In the genomic region with DNA sequence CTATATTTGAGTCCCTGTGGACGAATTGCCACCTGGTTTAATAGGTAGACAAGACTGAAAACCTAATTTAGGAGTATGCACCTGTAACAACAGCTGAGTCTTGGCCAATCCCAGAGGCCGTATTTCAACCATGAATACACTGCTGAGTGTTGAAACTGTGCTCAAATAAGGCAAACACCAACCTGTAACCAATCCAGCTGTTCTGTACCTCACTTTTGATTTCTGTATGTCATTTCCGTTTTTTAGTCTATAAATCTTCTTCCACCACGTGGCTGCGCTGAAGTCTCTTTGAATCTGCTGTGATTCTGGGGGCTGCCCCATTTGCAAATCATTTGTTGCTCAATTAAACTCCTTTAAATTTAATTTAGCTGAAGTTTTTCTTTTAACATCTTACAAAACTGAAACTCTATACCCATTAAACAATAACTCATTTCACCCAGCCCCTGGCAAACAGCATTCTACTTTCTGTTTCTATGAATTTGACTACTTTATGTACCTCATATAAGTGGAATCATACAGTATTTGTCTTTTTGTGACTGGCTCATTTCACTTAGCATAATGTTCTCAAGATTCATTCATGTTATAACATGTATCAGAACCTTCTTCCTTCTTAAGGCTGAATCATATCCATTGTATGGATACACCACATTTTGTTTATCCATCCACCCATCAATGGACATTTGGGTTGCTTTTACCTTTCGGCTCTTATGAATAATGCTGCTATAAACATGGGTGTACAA, we compare ENCODE assay signal across 10 cellular contexts. TPM values are rescaled to one million over a fixed set of nuclear protein-coding genes. Genes with fewer than 3 reads are reported as not detected.
DNase-seq lines count a peak whose midpoint lies in the region; ATAC-seq and TF ChIP-seq lines count a peak whose summit lies in the region.
"Had no signal": no experiment of that assay in that cellular context is flagged by ENCODE, and none has a peak within 500 bp of the region (broad histone marks: within the 10 kb centered on the region; RNA-seq: fewer than 3 reads in every experiment).

No MANE protein-coding gene starts in this region.

- H3K4me3 Mint-ChIP-seq in naive thymus-derived CD4-positive, alpha-beta T cell, result peak overlapping the region in 8 of 10 donors; percentile 1 to 59 (median 45)

- H3K27me3 ChIP-seq in naive thymus-derived CD4-positive, alpha-beta T cell (ENCODE audit: control insufficient read depth in 2 of 2, insufficient read depth in 2 of 2, low read length in 2 of 2), result no peaks in the 10 kb centered on the region
- no peaks in the 10 kb centered on the region for H3K27me3 ChIP-seq in body of pancreas

- H3K4me1 Mint-ChIP-seq in naive thymus-derived CD4-positive, alpha-beta T cell, result peaks cover 12 to 32% (median 21%) of the 10 kb centered on the region in 7 donors

- H3K4me3 ChIP-seq in naive thymus-derived CD4-positive, alpha-beta T cell (ENCODE audit: low read length), result no peak overlapping the region
- H3K4me3 ChIP-seq in body of pancreas, result no peak overlapping the region

- H3K27ac Mint-ChIP-seq in naive thymus-derived CD4-positive, alpha-beta T cell, result peak overlapping the region; percentile 57 to 83 (median 66)

- peak overlapping the region; percentile 42 for H3K27ac ChIP-seq in naive thymus-derived CD4-positive, alpha-beta T cell (ENCODE audit: low read depth, low read length)
- H3K27ac ChIP-seq in body of pancreas, result no peak overlapping the region

- no peaks in the 10 kb centered on the region for H3K36me3 Mint-ChIP-seq in naive thymus-derived CD4-positive, alpha-beta T cell

- H3K27me3 Mint-ChIP-seq in naive thymus-derived CD4-positive, alpha-beta T cell, result peaks cover 0 to 13% (median 0%) of the 10 kb centered on the region in 5 donors

- H3K4me1 ChIP-seq in naive thymus-derived CD4-positive, alpha-beta T cell (ENCODE audit: control insufficient read depth in 2 of 2, insufficient read depth in 2 of 2, low read length in 2 of 2), result peaks cover 0 to 10% of the 10 kb centered on the region in 2 donors
- H3K4me1 ChIP-seq in body of pancreas, result no peaks in the 10 kb centered on the region

- ATAC-seq in GM18870 (IDR thresholded peaks at IDR 0.05; ENCODE audit: unreplicated experiment), result peak; percentile 76
- ATAC-seq in HG02588 (IDR thresholded peaks at IDR 0.05; ENCODE audit: unreplicated experiment), result peak; percentile 78
- peak; percentile 77 for ATAC-seq in naive thymus-derived CD4-positive, alpha-beta T cell
- ATAC-seq in body of pancreas, result no peak
- ATAC-seq: left lobe of liver had no signal

- no peaks in the 10 kb centered on the region for H3K36me3 ChIP-seq in naive thymus-derived CD4-positive, alpha-beta T cell (ENCODE audit: control insufficient read depth in 2 of 3, insufficient read depth in 3 of 3, low read length in 3 of 3)
- H3K36me3 ChIP-seq in body of pancreas (replicated peaks in 1 of 2; ENCODE audit: insufficient read depth in 1 of 2, low read depth in 2 of 2), result no peaks in the 10 kb centered on the region

- TF ChIP-seq POLR2A in body of pancreas (IDR thresholded peaks at IDR 0.05), result no peak

- WGBS in body of pancreas, 2 donors, result 64 to 74% methylated on average over 6 of the region's 6 CpGs

- no peak for TF ChIP-seq CTCF in body of pancreas (IDR thresholded peaks at IDR 0.05)

- no peaks in the 10 kb centered on the region for H3K9me3 ChIP-seq in naive thymus-derived CD4-positive, alpha-beta T cell (ENCODE audit: control insufficient read depth in 2 of 3, low read length in 3 of 3)
- no peaks in the 10 kb centered on the region for H3K9me3 ChIP-seq in body of pancreas

- CTCF ChIA-PET in naive thymus-derived CD4-positive, alpha-beta T cell (lab: Charles Lee), result interaction anchor here (0.9 to 2.6 kb wide), 3 partner anchors 26 to 572 kb away, joined by 4 to 14 read pairs (median 4); no protein-coding TSS in a partner anchor

- POLR2A ChIA-PET in naive thymus-derived CD4-positive, alpha-beta T cell (lab: Charles Lee), result interaction anchor here (1.2 kb wide), 1 partner anchor 9 kb away, joined by 6 read pairs; no protein-coding TSS in a partner anchor

- intact Hi-C loops in naive thymus-derived CD4-positive, alpha-beta T cell (cut with micrococcal nuclease), result loop anchor here in 1 of 2 donors (2.0 kb wide), 2 partner anchors 26 to 568 kb away; no protein-coding TSS in a partner anchor
- intact Hi-C loops in body of pancreas (cut with DNase I), result no loop called here

- peaks cover 0 to 2% (median 0%) of the 10 kb centered on the region in 11 donors for H3K9me3 Mint-ChIP-seq in naive thymus-derived CD4-positive, alpha-beta T cell

- peak; percentile 48 for DNase-seq in RPMI8226
- peak in 7 of 9 donors; percentile 45 to 71 (median 63) for DNase-seq in naive thymus-derived CD4-positive, alpha-beta T cell
- DNase-seq in anterior cingulate cortex (lab: John Stamatoyannopoulos, UW), result no peak
- DNase-seq in effector CD4-positive, alpha-beta T cell, result no peak
- DNase-seq in body of pancreas, result no peak
- no peak for DNase-seq in NCI-H2171 (lab: John Stamatoyannopoulos, UW)
- DNase-seq: Karpas-422 had no signal

RNA-seq across cellular contexts. Expression of gene YPEL5, which starts 7.5 kb away (rescaled TPM):
- 1,000 to 10,000 TPM in 1 of 5 experiments, 100 to 1,000 TPM in 1, 10 to 100 TPM in 3; 30.9 to 1,022 (median 98.3) TPM for total RNA-seq in naive thymus-derived CD4-positive, alpha-beta T cell
- polyA plus RNA-seq in naive thymus-derived CD4-positive, alpha-beta T cell, result 100 to 1,000 TPM in 1 of 2 donors, 10 to 100 TPM in 1; 86.3 to 129 TPM
- 10 to 100 TPM; 29.3 to 36.6 TPM for total RNA-seq in body of pancreas

Comparison
In these comparisons a context has a peak if more than half of its experiments do, and no peak if none do; other contexts are left out.
1. DNase-seq: peak in RPMI8226 (single experiment) and naive thymus-derived CD4-positive, alpha-beta T cell (7 of 9); none in anterior cingulate cortex (0 of 58), effector CD4-positive, alpha-beta T cell (single experiment), body of pancreas (0 of 4) and NCI-H2171 (single experiment).